Comparison of ENCODE assay signal across 8 cellular contexts in the genomic region with DNA sequence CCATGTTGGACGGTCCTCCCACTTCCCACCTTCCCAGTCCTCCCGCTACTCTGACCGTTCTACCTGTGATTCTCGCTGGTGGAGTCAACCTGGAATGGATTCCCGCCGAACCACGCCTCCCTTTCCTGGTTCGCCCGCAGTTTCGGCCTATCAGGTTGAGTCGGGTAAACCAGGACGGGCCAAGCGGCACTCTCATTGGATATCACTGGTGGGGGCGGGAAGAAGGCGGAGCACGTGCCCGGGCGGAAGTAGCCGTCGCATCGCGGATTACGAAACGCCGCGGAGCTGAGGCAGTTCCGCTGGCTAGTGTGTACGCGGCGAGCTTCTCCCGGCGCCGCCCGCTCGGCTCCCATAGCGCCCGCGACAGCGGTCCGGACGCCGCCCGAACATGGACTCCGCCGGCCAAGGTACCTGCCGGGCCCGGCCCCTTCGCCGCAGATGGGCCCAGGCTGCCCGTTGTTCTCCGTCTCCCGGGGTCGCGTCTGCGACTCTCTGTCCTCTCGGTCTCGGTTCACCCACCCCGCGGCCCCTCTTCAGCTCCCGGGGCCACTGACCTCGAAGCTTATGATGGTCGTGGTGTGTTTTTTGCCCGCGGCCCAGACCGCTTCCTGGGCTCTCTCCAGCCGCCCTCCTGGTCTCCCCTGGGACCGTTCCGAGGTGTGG. TPM values are rescaled to one million over a fixed set of nuclear protein-coding genes. Genes with fewer than 3 reads are reported as not detected.
DNase-seq lines count a peak whose midpoint lies in the region; ATAC-seq and TF ChIP-seq lines count a peak whose summit lies in the region.

Gene TPD52L2, plus strand, starts transcription at position 293 of the 663 bp plus-strand sequence. Its CDS starts 96 bp downstream, at position 389.

- peak; percentile 98 for DNase-seq in EH (ENCODE audit: low read depth)
- DNase-seq in H4 (ENCODE audit: low spot score), result peak; percentile 99
- peak; percentile 97 for DNase-seq in activated T-helper 9 cell treated with anti-CD3 and anti-CD28 coated beads, Interleukin-2, amount 50 U/mL, for 16 hours (ENCODE audit: low read depth)
- peak; percentile 95 for DNase-seq in fibroblast of peridontal ligament (ENCODE audit: extremely low read depth)
- peak; percentile 95 for DNase-seq in natural killer cell
- peak; percentile 98 for DNase-seq in stimulated activated naive CD4-positive, alpha-beta T cell treated with Interleukin-2 at 50 U/mL for 16 hours (lab: John Stamatoyannopoulos, UW)

- H2AFZ ChIP-seq in Loucy (ENCODE audit: low read length), result peak within 1 kb of the TSS; percentile 84

- peaks cover 11% of the 10 kb centered on the region; the same call in 1 of the 2 replicates for H3K36me3 ChIP-seq in Loucy (ENCODE audit: insufficient read depth, low read length)

- H3F3A ChIP-seq in Loucy (ENCODE audit: low read depth), result no peaks in the 10 kb centered on the region

- peaks cover 23% of the 10 kb centered on the region for H3K4me1 ChIP-seq in Loucy (ENCODE audit: insufficient read depth, low read length, poor library complexity, severe bottlenecking)

- intact Hi-C loops in natural killer cell (cut with micrococcal nuclease), result loop anchor here (1.0 to 2.0 kb wide), 4 partner anchors 91 to 326 kb away; partner anchors contain the start of genes ARFRP1, RTEL1 and UCKL1

- H3K4me3 ChIP-seq in Loucy (ENCODE audit: low read length, poor library complexity, severe bottlenecking), result peak within 1 kb of the TSS; percentile 98

- H3K9ac ChIP-seq in Loucy (ENCODE audit: low read depth, low read length, poor library complexity, severe bottlenecking), result peak within 1 kb of the TSS; percentile 94

- H3K79me2 ChIP-seq in Loucy (ENCODE audit: insufficient read depth, low read length), result peaks cover 63% of the 10 kb centered on the region

- peaks cover 5% of the 10 kb centered on the region for H4K20me1 ChIP-seq in Loucy (ENCODE audit: insufficient read depth, low read length, poor library complexity, severe bottlenecking)

- no peaks in the 10 kb centered on the region for H3K27me3 Mint-ChIP-seq in natural killer cell (ENCODE audit: low read depth in 2 of 2)

- peak; percentile 87 for TF ChIP-seq POLR2A in Raji (IDR thresholded peaks at IDR 0.05; ENCODE audit: insufficient read depth, low read depth, low read length)

- H3K27ac Mint-ChIP-seq in natural killer cell, result peak within 1 kb of the TSS; percentile 91 to 95

- no peaks in the 10 kb centered on the region for H3K36me3 Mint-ChIP-seq in natural killer cell

- ATAC-seq in natural killer cell, result peak; percentile 84 to 93 (median 88)

- TF ChIP-seq CTCF in Loucy (conservative IDR thresholded peaks at IDR 0.05; ENCODE audit: low read length), result no peak
- no peak for TF ChIP-seq CTCF in natural killer cell (IDR thresholded peaks at IDR 0.05)

- no peaks in the 10 kb centered on the region for H3K9me3 Mint-ChIP-seq in natural killer cell

- H3K4me3 Mint-ChIP-seq in natural killer cell, result peak within 1 kb of the TSS; percentile 96

- H3K4me1 Mint-ChIP-seq in natural killer cell, result peaks cover 26 to 36% of the 10 kb centered on the region in 2 donors

- H3K4me2 ChIP-seq in Loucy (ENCODE audit: low read depth, low read length, poor library complexity, severe bottlenecking), result peak within 1 kb of the TSS; percentile 99

- no peaks in the 10 kb centered on the region for H3K9me3 ChIP-seq in Loucy (ENCODE audit: insufficient read depth, low read depth, low read length)

- H3K9me2 ChIP-seq in Loucy (replicated peaks; ENCODE audit: low read depth, low read length), result no peaks in the 10 kb centered on the region

- no peaks in the 10 kb centered on the region for H3K27me3 ChIP-seq in Loucy (ENCODE audit: insufficient read depth, low read length, poor library complexity, severe bottlenecking)

RNA-seq across cellular contexts. Expression of gene TPD52L2, which starts in this region (rescaled TPM):
- 44.7 and 56.7 TPM in 2 replicates for total RNA-seq in H4 (2014; rRNA removed; shearing (Covaris generic))
- 10 to 100 TPM; 36.8 to 47.2 (median 45.1) TPM for total RNA-seq in natural killer cell

Comparison
In these comparisons a context has a peak if more than half of its experiments do, and no peak if none do; other contexts are left out.
1. Peak in every context shown above with its lines: DNase-seq, ATAC-seq and H3K4me3 ChIP-seq.